Comparison of ENCODE assay signal across 27 cellular contexts in genomic region chr1:214461305-214461704, GRCh38.
"Had no signal": no experiment of that assay in that cellular context is flagged by ENCODE, and none has a peak within 500 bp of the region (broad histone marks: within the 10 kb centered on the region; RNA-seq: fewer than 3 reads in every experiment).

No MANE protein-coding gene starts in this region.

- H3K36me3 ChIP-seq: SJCRH30, WERI-Rb-1 had no signal

- H3K27me3 ChIP-seq: SJCRH30 had no signal

- H3K4me1 ChIP-seq: SJCRH30 had no signal

- DNase-seq: activated CD4-positive, alpha-beta T cell treated with anti-CD3 and anti-CD28 coated beads, Interleukin-2, amount 10 ng/mL, durations not matched to agents 24 days and 14 days; activated CD4-positive, alpha-beta T cell treated with anti-CD3 and anti-CD28 coated beads, Interleukin-2, amount 50 U/mL, for 4 hours; activated CD8-positive, alpha-beta T cell treated with anti-CD3 and anti-CD28 coated beads for 36 hours; activated effector memory CD4-positive, alpha-beta T cell treated with anti-CD3 and anti-CD28 coated beads, Interleukin-2, amount 50 U/mL, for 16 hours; activated naive CD4-positive, alpha-beta T cell; activated naive CD4-positive, alpha-beta T cell treated with anti-CD3 and anti-CD28 coated beads, Interleukin-2, amount 50 U/mL, for 16 hours; activated naive CD8-positive, alpha-beta T cell treated with anti-CD3 and anti-CD28 coated beads for 36 hours; activated T-cell treated with anti-CD3 and anti-CD28 coated beads, Interleukin-2, amount 50 U/mL, for 1 hour; activated T-cell treated with anti-CD3 and anti-CD28 coated beads, Interleukin-2, amount 50 U/mL, for 72 hours; amniotic stem cell; aorta; Karpas-422; MM.1S; MV-4-11; NCI-H1092; NCI-H1436 treated with DMSO at 0.1 percent for 48 hours; NCI-H1694 treated with DMSO at 0.1 percent for 48 hours; NCI-H2029; NCI-H345; NCI-H524 treated with DMSO at 0.1 percent for 48 hours; NK-92 treated with Interleukin-12 subunit alpha and Interleukin-12 subunit beta, amount 100 ng/mL, for 24 hours; SHP77; SJCRH30; T1000; WERI-Rb-1 had no signal

- H3K27ac ChIP-seq: SJCRH30, SK-N-MC, WERI-Rb-1 had no signal

- H3K9me3 ChIP-seq: SJCRH30 had no signal

- H3K4me3 ChIP-seq: SJCRH30, SK-N-MC had no signal

- ATAC-seq: activated CD8-positive, alpha-beta T cell treated with anti-CD3 and anti-CD28 coated beads for 36 hours; activated T-cell treated with anti-CD3 and anti-CD28 coated beads, Interleukin-2, amount 50 U/mL, for 72 hours; activated T-helper 17 cell treated with anti-CD3 and anti-CD28 coated beads, Interleukin-2, amount 50 U/mL, for 72 hours had no signal
